Comparison of ENCODE assay signal across 2 cellular contexts in the genomic region with DNA sequence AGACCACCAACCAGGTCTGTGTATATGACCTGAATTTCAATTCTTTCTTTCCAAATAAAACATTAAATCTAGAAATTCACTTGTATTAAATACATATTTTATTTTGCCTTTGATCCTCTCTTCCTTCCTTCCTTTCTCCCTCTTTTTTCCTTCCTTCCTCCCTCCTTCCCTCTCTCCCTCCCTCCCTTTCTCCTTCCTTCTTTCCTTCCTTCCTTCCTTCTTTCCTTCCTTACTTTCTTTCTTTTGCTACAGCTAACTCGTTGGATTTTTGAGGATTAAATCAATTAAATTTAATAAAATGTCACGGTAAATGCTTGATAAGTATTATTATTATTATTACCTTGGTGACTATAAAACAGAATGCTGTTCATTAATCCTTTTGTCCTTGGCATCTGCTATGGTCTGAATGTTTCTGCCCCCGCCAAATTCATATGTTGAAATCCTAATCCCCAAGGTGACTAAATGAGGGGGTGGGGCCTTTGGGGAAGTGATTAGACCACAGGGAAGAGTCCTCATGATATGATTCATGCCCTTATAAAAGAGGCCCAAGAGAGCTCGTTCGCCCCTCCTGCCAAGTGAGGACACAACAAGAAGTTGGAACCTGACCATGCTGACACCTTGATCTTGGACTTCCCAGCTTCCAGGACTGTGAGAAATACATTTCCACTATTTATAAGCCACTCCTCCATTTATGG.
TF ChIP-seq lines count a peak whose summit lies in the region.

No MANE protein-coding gene starts in this region.

TF ChIP-seq in HEK293, 187 proteins besides CTCF, POLR2A, EP300 and RAD21 (continued from another document):
- TF ChIP-seq ZIC2 (tag by site-specific recombination; IDR thresholded peaks at IDR 0.05) (no peak), ZBTB7A (tag by site-specific recombination; IDR thresholded peaks at IDR 0.05; ENCODE audit: low read depth) (no peak), KLF9 (tag by site-specific recombination; IDR thresholded peaks at IDR 0.05; ENCODE audit: low read depth) (peak; percentile 29; the same call in 1 of the 2 replicates), ZNF510 (tag by site-specific recombination; IDR thresholded peaks at IDR 0.05; ENCODE audit: insufficient replicate concordance) (peak; percentile 48), ZNF24 (tag by site-specific recombination; IDR thresholded peaks at IDR 0.05) (peak; percentile 56; the same call in 1 of the 2 replicates), ZBTB17 (tag by site-specific recombination; IDR thresholded peaks at IDR 0.05) (peak; percentile 54), ZNF366 (tag by site-specific recombination; conservative IDR thresholded peaks at IDR 0.05) (peak; percentile 97), ZNF629 (tag by site-specific recombination; IDR thresholded peaks at IDR 0.05) (peak; percentile 25; the same call in 1 of the 2 replicates), KLF10 (tag by site-specific recombination; IDR thresholded peaks at IDR 0.05) (peak; percentile 53; the same call in 1 of the 2 replicates), KLF1 (tag by site-specific recombination; IDR thresholded peaks at IDR 0.05) (peak; percentile 72), GLIS1 (tag by site-specific recombination; IDR thresholded peaks at IDR 0.05) (peak; percentile 80), SP7 (tag by site-specific recombination; IDR thresholded peaks at IDR 0.05) (peak; percentile 50)
- TF ChIP-seq, protein P1, sequence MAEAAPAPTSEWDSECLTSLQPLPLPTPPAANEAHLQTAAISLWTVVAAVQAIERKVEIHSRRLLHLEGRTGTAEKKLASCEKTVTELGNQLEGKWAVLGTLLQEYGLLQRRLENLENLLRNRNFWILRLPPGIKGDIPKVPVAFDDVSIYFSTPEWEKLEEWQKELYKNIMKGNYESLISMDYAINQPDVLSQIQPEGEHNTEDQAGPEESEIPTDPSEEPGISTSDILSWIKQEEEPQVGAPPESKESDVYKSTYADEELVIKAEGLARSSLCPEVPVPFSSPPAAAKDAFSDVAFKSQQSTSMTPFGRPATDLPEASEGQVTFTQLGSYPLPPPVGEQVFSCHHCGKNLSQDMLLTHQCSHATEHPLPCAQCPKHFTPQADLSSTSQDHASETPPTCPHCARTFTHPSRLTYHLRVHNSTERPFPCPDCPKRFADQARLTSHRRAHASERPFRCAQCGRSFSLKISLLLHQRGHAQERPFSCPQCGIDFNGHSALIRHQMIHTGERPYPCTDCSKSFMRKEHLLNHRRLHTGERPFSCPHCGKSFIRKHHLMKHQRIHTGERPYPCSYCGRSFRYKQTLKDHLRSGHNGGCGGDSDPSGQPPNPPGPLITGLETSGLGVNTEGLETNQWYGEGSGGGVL (tag by site-specific recombination; IDR thresholded peaks at IDR 0.05): 0 out of 2 replicates have a peak, but pooled peaks have one; percentile 12
- TF ChIP-seq, protein P2, sequence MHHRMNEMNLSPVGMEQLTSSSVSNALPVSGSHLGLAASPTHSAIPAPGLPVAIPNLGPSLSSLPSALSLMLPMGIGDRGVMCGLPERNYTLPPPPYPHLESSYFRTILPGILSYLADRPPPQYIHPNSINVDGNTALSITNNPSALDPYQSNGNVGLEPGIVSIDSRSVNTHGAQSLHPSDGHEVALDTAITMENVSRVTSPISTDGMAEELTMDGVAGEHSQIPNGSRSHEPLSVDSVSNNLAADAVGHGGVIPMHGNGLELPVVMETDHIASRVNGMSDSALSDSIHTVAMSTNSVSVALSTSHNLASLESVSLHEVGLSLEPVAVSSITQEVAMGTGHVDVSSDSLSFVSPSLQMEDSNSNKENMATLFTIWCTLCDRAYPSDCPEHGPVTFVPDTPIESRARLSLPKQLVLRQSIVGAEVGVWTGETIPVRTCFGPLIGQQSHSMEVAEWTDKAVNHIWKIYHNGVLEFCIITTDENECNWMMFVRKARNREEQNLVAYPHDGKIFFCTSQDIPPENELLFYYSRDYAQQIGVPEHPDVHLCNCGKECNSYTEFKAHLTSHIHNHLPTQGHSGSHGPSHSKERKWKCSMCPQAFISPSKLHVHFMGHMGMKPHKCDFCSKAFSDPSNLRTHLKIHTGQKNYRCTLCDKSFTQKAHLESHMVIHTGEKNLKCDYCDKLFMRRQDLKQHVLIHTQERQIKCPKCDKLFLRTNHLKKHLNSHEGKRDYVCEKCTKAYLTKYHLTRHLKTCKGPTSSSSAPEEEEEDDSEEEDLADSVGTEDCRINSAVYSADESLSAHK (tag by site-specific recombination; IDR thresholded peaks at IDR 0.05): peak; percentile 21; the same call in 1 of the 2 replicates

TF ChIP-seq in SK-N-SH treated with all-trans-retinoic acid at 6 μM for 48 hours, 23 proteins besides CTCF, POLR2A, EP300 and RAD21 (continued from another document):
- TF ChIP-seq TSHZ2 (CRISPR knock-in tag; IDR thresholded peaks at IDR 0.05) (no peak), TOX (CRISPR knock-in tag; IDR thresholded peaks at IDR 0.05; ENCODE audit: borderline replicate concordance) (no peak), GLIS3 (CRISPR knock-in tag; IDR thresholded peaks at IDR 0.05) (no peak), POU6F1 (CRISPR knock-in tag; IDR thresholded peaks at IDR 0.05; ENCODE audit: borderline replicate concordance, low read depth) (no peak), ZNF565 (CRISPR knock-in tag; conservative IDR thresholded peaks at IDR 0.05; ENCODE audit: low read depth) (no peak), ZC3H10 (CRISPR knock-in tag; IDR thresholded peaks at IDR 0.05) (no peak), ZFP30 (CRISPR knock-in tag; IDR thresholded peaks at IDR 0.05) (no peak), CSRNP3 (CRISPR knock-in tag; IDR thresholded peaks at IDR 0.05) (no peak)
- TF ChIP-seq, protein P3, sequence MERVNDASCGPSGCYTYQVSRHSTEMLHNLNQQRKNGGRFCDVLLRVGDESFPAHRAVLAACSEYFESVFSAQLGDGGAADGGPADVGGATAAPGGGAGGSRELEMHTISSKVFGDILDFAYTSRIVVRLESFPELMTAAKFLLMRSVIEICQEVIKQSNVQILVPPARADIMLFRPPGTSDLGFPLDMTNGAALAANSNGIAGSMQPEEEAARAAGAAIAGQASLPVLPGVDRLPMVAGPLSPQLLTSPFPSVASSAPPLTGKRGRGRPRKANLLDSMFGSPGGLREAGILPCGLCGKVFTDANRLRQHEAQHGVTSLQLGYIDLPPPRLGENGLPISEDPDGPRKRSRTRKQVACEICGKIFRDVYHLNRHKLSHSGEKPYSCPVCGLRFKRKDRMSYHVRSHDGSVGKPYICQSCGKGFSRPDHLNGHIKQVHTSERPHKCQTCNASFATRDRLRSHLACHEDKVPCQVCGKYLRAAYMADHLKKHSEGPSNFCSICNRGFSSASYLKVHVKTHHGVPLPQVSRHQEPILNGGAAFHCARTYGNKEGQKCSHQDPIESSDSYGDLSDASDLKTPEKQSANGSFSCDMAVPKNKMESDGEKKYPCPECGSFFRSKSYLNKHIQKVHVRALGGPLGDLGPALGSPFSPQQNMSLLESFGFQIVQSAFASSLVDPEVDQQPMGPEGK (CRISPR knock-in tag; IDR thresholded peaks at IDR 0.05; ENCODE audit: borderline replicate concordance): no peak
- TF ChIP-seq, protein P4, sequence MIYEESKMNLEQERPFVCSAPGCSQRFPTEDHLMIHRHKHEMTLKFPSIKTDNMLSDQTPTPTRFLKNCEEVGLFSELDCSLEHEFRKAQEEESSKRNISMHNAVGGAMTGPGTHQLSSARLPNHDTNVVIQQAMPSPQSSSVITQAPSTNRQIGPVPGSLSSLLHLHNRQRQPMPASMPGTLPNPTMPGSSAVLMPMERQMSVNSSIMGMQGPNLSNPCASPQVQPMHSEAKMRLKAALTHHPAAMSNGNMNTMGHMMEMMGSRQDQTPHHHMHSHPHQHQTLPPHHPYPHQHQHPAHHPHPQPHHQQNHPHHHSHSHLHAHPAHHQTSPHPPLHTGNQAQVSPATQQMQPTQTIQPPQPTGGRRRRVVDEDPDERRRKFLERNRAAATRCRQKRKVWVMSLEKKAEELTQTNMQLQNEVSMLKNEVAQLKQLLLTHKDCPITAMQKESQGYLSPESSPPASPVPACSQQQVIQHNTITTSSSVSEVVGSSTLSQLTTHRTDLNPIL (CRISPR knock-in tag; IDR thresholded peaks at IDR 0.05; ENCODE audit: low read depth): no peak
